Comparison of ENCODE assay signal across 8 cellular contexts in the genomic region with DNA sequence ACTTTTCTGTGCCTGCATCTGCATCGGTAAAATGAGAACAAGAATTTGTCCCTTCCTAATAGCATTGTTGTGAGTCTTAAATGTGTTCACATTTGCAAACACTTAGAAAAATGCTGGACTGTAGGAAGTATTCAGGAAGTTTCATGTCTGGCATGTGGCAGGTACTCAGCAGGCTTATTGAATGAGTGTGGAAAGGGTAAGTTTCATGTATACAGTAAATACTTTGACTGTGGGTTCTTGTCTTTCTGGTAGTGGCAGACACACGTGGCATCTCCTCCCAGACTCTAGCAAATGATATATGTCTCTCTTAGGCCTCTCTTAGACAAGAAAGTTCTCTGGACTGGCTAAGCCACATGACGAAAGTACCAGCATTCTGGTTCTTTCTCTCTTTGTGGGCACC.
"Had no signal": no experiment of that assay in that cellular context is flagged by ENCODE, and none has a peak within 500 bp of the region (broad histone marks: within the 10 kb centered on the region; RNA-seq: fewer than 3 reads in every experiment).

No MANE protein-coding gene starts in this region.

- DNase-seq: GOT3, H7, KBM-7 had no signal

- H3K27ac ChIP-seq: HL-60 had no signal

- H3K4me3 ChIP-seq: HAP-1 had no signal

- H3K9me3 ChIP-seq: HAP-1 had no signal

- ATAC-seq: HCT116, HepG2 had no signal

- H3K36me3 Mint-ChIP-seq: IgD-negative memory B cell had no signal

- H3K4me3 Mint-ChIP-seq: IgD-negative memory B cell had no signal

- H3K36me3 ChIP-seq: HAP-1 had no signal
